Comparison of ENCODE assay signal across 1 cellular context in genomic region chr1:38046884-38047602, GRCh38.
A peak's percentile ranks its signal among the peaks of the same experiment; 100 is the strongest.
TF ChIP-seq lines count a peak whose summit lies in the region.

No MANE protein-coding gene starts in this region.

TF ChIP-seq in K562, 482 proteins besides CTCF, POLR2A, EP300 and RAD21 (continued from another document):
- TF ChIP-seq MXI1 (IDR thresholded peaks at IDR 0.05; ENCODE audit: low read depth, low read length) = peak; percentile 88; the same call in 1 of the 2 replicates
- TF ChIP-seq ARID4B (CRISPR knock-in tag; IDR thresholded peaks at IDR 0.05) = peak; percentile 83
- 0 out of 2 replicates have a peak, but pooled peaks have one; percentile 18 for TF ChIP-seq KDM2B (CRISPR knock-in tag; IDR thresholded peaks at IDR 0.05)
- TF ChIP-seq FOXJ2 (tag; IDR thresholded peaks at IDR 0.05) = no peak
- no peak for TF ChIP-seq PRDM10 (IDR thresholded peaks at IDR 0.05; ENCODE audit: partially characterized antibody)
- TF ChIP-seq, protein P1, sequence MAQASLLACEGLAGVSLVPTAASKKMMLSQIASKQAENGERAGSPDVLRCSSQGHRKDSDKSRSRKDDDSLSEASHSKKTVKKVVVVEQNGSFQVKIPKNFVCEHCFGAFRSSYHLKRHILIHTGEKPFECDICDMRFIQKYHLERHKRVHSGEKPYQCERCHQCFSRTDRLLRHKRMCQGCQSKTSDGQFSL (CRISPR knock-in tag; IDR thresholded peaks at IDR 0.05) = peak; percentile 45; the same call in 1 of the 2 replicates
- TF ChIP-seq, protein P1 (tag; IDR thresholded peaks at IDR 0.05) = 0 out of 4 replicates have a peak, but pooled peaks of 1 of the 2 experiments have one; percentile 28
- TF ChIP-seq GATAD2A (IDR thresholded peaks at IDR 0.05) = no peak
- peak; percentile 87 for TF ChIP-seq EGR1 (conservative IDR thresholded peaks at IDR 0.05)
- no peak for TF ChIP-seq PHTF2 (CRISPR knock-in tag; IDR thresholded peaks at IDR 0.05)
- TF ChIP-seq CREM (IDR thresholded peaks at IDR 0.05; ENCODE audit: low read depth) = peak; percentile 36; the same call in 1 of the 2 replicates
- TF ChIP-seq HNRNPLL (IDR thresholded peaks at IDR 0.05; ENCODE audit: low read depth, low read length, poor library complexity, severe bottlenecking) = no peak
- TF ChIP-seq, protein P2, sequence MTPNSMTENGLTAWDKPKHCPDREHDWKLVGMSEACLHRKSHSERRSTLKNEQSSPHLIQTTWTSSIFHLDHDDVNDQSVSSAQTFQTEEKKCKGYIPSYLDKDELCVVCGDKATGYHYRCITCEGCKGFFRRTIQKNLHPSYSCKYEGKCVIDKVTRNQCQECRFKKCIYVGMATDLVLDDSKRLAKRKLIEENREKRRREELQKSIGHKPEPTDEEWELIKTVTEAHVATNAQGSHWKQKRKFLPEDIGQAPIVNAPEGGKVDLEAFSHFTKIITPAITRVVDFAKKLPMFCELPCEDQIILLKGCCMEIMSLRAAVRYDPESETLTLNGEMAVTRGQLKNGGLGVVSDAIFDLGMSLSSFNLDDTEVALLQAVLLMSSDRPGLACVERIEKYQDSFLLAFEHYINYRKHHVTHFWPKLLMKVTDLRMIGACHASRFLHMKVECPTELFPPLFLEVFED (CRISPR knock-in tag; conservative IDR thresholded peaks at IDR 0.05) = no peak
- TF ChIP-seq PHF8 (IDR thresholded peaks at IDR 0.05; ENCODE audit: borderline replicate concordance, low read length) = peak; percentile 13; the same call in 1 of the 2 replicates
- TF ChIP-seq MTA3 (IDR thresholded peaks at IDR 0.05; ENCODE audit: borderline replicate concordance) = 0 out of 2 replicates have a peak, but pooled peaks have one; percentile 49
- TF ChIP-seq IFI16 (CRISPR knock-in tag; IDR thresholded peaks at IDR 0.05) = no peak
- no peak for TF ChIP-seq ZBTB5 (IDR thresholded peaks at IDR 0.05)
- no peak for TF ChIP-seq SMARCA5 (IDR thresholded peaks at IDR 0.05)
- no peak for TF ChIP-seq FOSL1 (tag; conservative IDR thresholded peaks at IDR 0.05)
- no peak for TF ChIP-seq SNIP1 (IDR thresholded peaks at IDR 0.05; ENCODE audit: low read depth)
- TF ChIP-seq BCOR (IDR thresholded peaks at IDR 0.05) = peak; percentile 15; the same call in 1 of the 2 replicates
- TF ChIP-seq SAP30 (IDR thresholded peaks at IDR 0.05; ENCODE audit: borderline replicate concordance, insufficient read depth, low read depth, low read length, poor library complexity, severe bottlenecking) = peak; percentile 60
- no peak for TF ChIP-seq PRMT5 (CRISPR knock-in tag; IDR thresholded peaks at IDR 0.05)
- TF ChIP-seq FUS (optimal IDR thresholded peaks at IDR 0.05; ENCODE audit: low read depth, low read length) = peak; percentile 77
- no peak for TF ChIP-seq MYNN (IDR thresholded peaks at IDR 0.05)
- TF ChIP-seq MYNN (CRISPR knock-in tag; IDR thresholded peaks at IDR 0.05) = no peak
- peak; percentile 86 for TF ChIP-seq PCBP1 (IDR thresholded peaks at IDR 0.05; ENCODE audit: low read depth, low read length, poor library complexity, severe bottlenecking)
- TF ChIP-seq, protein P3, sequence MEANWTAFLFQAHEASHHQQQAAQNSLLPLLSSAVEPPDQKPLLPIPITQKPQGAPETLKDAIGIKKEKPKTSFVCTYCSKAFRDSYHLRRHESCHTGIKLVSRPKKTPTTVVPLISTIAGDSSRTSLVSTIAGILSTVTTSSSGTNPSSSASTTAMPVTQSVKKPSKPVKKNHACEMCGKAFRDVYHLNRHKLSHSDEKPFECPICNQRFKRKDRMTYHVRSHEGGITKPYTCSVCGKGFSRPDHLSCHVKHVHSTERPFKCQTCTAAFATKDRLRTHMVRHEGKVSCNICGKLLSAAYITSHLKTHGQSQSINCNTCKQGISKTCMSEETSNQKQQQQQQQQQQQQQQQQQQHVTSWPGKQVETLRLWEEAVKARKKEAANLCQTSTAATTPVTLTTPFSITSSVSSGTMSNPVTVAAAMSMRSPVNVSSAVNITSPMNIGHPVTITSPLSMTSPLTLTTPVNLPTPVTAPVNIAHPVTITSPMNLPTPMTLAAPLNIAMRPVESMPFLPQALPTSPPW (CRISPR knock-in tag; IDR thresholded peaks at IDR 0.05) = peak; percentile 83
- no peak for TF ChIP-seq CBX3 (IDR thresholded peaks at IDR 0.05; ENCODE audit: borderline replicate concordance in 1 of 2, low read length in 2 of 2)
- TF ChIP-seq STAG1 (CRISPR knock-in tag; IDR thresholded peaks at IDR 0.05; ENCODE audit: borderline replicate concordance) = no peak
- TF ChIP-seq HDAC1 (IDR thresholded peaks at IDR 0.05) = peak in 1 of 2 experiments; percentile 79; a peak in 2 of 4 replicates
- TF ChIP-seq NFYB (IDR thresholded peaks at IDR 0.05; ENCODE audit: extremely low read depth, insufficient read length) = peak; percentile 59
- TF ChIP-seq DPF2 (IDR thresholded peaks at IDR 0.05) = no peak
- TF ChIP-seq HOXB6 (CRISPR knock-in tag; IDR thresholded peaks at IDR 0.05; ENCODE audit: borderline replicate concordance) = no peak
- no peak for TF ChIP-seq ZSCAN32 (CRISPR knock-in tag; IDR thresholded peaks at IDR 0.05)
- TF ChIP-seq, protein P4, sequence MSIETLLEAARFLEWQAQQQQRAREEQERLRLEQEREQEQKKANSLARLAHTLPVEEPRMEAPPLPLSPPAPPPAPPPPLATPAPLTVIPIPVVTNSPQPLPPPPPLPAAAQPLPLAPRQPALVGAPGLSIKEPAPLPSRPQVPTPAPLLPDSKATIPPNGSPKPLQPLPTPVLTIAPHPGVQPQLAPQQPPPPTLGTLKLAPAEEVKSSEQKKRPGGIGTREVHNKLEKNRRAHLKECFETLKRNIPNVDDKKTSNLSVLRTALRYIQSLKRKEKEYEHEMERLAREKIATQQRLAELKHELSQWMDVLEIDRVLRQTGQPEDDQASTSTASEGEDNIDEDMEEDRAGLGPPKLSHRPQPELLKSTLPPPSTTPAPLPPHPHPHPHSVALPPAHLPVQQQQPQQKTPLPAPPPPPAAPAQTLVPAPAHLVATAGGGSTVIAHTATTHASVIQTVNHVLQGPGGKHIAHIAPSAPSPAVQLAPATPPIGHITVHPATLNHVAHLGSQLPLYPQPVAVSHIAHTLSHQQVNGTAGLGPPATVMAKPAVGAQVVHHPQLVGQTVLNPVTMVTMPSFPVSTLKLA (conservative IDR thresholded peaks at IDR 0.05) = peak; percentile 94 to 97
- peak in 1 of 2 experiments; percentile 5; a peak in 1 of 4 replicates for TF ChIP-seq NRF1 (conservative IDR thresholded peaks at IDR 0.05 in 1 of 2, IDR thresholded peaks at IDR 0.05 in 1 of 2)
- no peak for TF ChIP-seq ZNF699 (CRISPR knock-in tag; IDR thresholded peaks at IDR 0.05; ENCODE audit: insufficient replicate concordance)
- TF ChIP-seq, protein P5, sequence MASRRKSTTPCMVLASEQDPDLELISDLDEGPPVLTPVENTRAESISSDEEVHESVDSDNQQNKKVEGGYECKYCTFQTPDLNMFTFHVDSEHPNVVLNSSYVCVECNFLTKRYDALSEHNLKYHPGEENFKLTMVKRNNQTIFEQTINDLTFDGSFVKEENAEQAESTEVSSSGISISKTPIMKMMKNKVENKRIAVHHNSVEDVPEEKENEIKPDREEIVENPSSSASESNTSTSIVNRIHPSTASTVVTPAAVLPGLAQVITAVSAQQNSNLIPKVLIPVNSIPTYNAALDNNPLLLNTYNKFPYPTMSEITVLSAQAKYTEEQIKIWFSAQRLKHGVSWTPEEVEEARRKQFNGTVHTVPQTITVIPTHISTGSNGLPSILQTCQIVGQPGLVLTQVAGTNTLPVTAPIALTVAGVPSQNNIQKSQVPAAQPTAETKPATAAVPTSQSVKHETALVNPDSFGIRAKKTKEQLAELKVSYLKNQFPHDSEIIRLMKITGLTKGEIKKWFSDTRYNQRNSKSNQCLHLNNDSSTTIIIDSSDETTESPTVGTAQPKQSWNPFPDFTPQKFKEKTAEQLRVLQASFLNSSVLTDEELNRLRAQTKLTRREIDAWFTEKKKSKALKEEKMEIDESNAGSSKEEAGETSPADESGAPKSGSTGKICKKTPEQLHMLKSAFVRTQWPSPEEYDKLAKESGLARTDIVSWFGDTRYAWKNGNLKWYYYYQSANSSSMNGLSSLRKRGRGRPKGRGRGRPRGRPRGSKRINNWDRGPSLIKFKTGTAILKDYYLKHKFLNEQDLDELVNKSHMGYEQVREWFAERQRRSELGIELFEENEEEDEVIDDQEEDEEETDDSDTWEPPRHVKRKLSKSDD (conservative IDR thresholded peaks at IDR 0.05; ENCODE audit: low read length) = no peak
- TF ChIP-seq RCOR1 (IDR thresholded peaks at IDR 0.05; ENCODE audit: borderline replicate concordance in 1 of 2, low read depth in 2 of 2, low read length in 2 of 2) = no peak
- no peak for TF ChIP-seq RFX1 (IDR thresholded peaks at IDR 0.05)
- peak in 1 of 2 experiments; percentile 60; a peak in 2 of 4 replicates for TF ChIP-seq SIN3A (IDR thresholded peaks at IDR 0.05; ENCODE audit: borderline replicate concordance in 2 of 2, control insufficient read depth in 1 of 2, low read depth in 2 of 2, low read length in 2 of 2)
- no peak for TF ChIP-seq TGIF2 (CRISPR knock-in tag; IDR thresholded peaks at IDR 0.05)
- TF ChIP-seq ETV6 (IDR thresholded peaks at IDR 0.05; ENCODE audit: borderline replicate concordance in 1 of 2, low read depth in 2 of 2, low read length in 1 of 2) = no peak
- no peak for TF ChIP-seq ETV6 (CRISPR knock-in tag; IDR thresholded peaks at IDR 0.05; ENCODE audit: borderline replicate concordance)
